ENCODE assay signal across 29 cellular contexts in the genomic region with DNA sequence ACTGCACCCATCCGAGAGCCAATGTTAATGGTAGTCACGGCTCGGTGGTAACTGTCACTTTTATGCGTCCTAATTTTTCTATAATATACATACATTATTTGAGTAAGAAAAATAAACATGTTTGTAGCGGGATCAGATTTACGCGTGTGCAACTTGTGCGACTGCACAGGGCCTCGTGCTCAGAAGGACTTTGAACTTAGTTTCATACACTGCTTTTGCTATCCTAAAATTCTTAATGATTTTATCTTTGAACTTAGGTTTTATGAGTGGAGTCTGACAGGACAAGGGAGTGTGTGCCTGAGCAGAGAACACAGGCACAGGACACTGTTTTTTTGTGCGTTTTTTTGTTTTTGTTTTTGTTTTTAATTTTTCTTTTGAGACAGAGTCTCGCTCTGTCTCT.
"Had no signal": no experiment of that assay in that cellular context is flagged by ENCODE, and none has a peak within 500 bp of the region (broad histone marks: within the 10 kb centered on the region; RNA-seq: fewer than 3 reads in every experiment).

No MANE protein-coding gene starts in this region.

- H3K4me1 ChIP-seq: colonic mucosa, gastrocnemius medialis, lower lobe of right lung, parathyroid adenoma, suprapubic skin, transverse colon, vagina had no signal

- H3K4me2 ChIP-seq: hepatocyte had no signal

- H2AFZ ChIP-seq: hepatocyte, parathyroid adenoma had no signal

- H3K27ac ChIP-seq: colonic mucosa, epithelial cell of prostate, gastrocnemius medialis, hepatocyte, lower lobe of right lung, neutrophil, parathyroid adenoma, suprapubic skin, transverse colon, vagina had no signal

- H3K79me2 ChIP-seq: hepatocyte, parathyroid adenoma had no signal

- H3K27me3 Mint-ChIP-seq: dendritic cell treated with granulocyte-macrophage colony-stimulating factor and Interleukin-4, amounts not matched to agents 40 ng/mL and 50 ng/mL, for 4 days; natural killer cell treated with Interleukin-12 subunit alpha and Interleukin-12 subunit beta and Interleukin-15 and Interleukin-18, amount 100 ng/mL, for 72 hours; stimulated activated naive CD8-positive, alpha-beta T cell treated with anti-CD3 and anti-CD28 coated beads, Interleukin-15, amount 100 ng/mL, for 72 hours had no signal

- H3K4me3 Mint-ChIP-seq: dendritic cell treated with granulocyte-macrophage colony-stimulating factor and Interleukin-4, amounts not matched to agents 40 ng/mL and 50 ng/mL, for 4 days; endodermal cell; natural killer cell treated with Interleukin-12 subunit alpha and Interleukin-12 subunit beta and Interleukin-15 and Interleukin-18, amount 100 ng/mL, for 72 hours; neural crest cell; stimulated activated naive CD8-positive, alpha-beta T cell treated with anti-CD3 and anti-CD28 coated beads, Interleukin-15, amount 100 ng/mL, for 72 hours had no signal

- H3K27me3 ChIP-seq: colonic mucosa, gastrocnemius medialis, hepatocyte, neutrophil, suprapubic skin, transverse colon, vagina had no signal

- DNase-seq: colonic mucosa; effector CD8-positive, alpha-beta T cell; endodermal cell; foreskin fibroblast; gastrocnemius medialis; head of caudate nucleus; left cardiac atrium; left ventricle myocardium superior; lower lobe of right lung; stimulated activated CD4-positive, alpha-beta T cell treated with anti-CD3 and anti-CD28 coated beads, Interleukin-12 subunit alpha, Interleukin-12 subunit beta, amount 100 ng/mL, for 4 hours; stimulated activated CD4-positive, alpha-beta T cell treated with anti-CD3 and anti-CD28 coated beads, Interleukin-1b, Interleukin-23, amount 100 ng/mL, for 48 hours; stimulated activated CD4-positive, alpha-beta T cell treated with anti-CD3 and anti-CD28 coated beads, Interleukin-4, amount 100 ng/mL, for 1 hour; stimulated activated CD8-positive, alpha-beta memory T cell treated with anti-CD3 and anti-CD28 coated beads, Interleukin-4, amount 100 ng/mL, for 48 hours; stimulated activated naive CD4-positive, alpha-beta T cell; stimulated activated naive CD8-positive, alpha-beta T cell treated with anti-CD3 and anti-CD28 coated beads, Interleukin-15, amount 100 ng/mL, for 72 hours; transverse colon had no signal

- ATAC-seq: esophagus mucosa; gastrocnemius medialis; left cardiac atrium; left ventricle myocardium superior; lower lobe of right lung; natural killer cell treated with Interleukin-12 subunit alpha and Interleukin-12 subunit beta and Interleukin-15 and Interleukin-18, amount 100 ng/mL, for 72 hours; sciatic nerve; stimulated activated naive CD8-positive, alpha-beta T cell treated with anti-CD3 and anti-CD28 coated beads, Interleukin-15, amount 100 ng/mL, for 72 hours had no signal

- FAIRE-seq: islet of Langerhans had no signal

- H3K4me1 Mint-ChIP-seq: endodermal cell, neural crest cell had no signal

- H3K27ac Mint-ChIP-seq: dendritic cell treated with granulocyte-macrophage colony-stimulating factor and Interleukin-4, amounts not matched to agents 40 ng/mL and 50 ng/mL, for 4 days; endodermal cell; natural killer cell treated with Interleukin-12 subunit alpha and Interleukin-12 subunit beta and Interleukin-15 and Interleukin-18, amount 100 ng/mL, for 72 hours; progenitor cell of endocrine pancreas had no signal

- H3K36me3 ChIP-seq: colonic mucosa, gastrocnemius medialis, lower lobe of right lung, neutrophil, suprapubic skin, transverse colon, vagina had no signal

- H3K36me3 Mint-ChIP-seq: natural killer cell treated with Interleukin-12 subunit alpha and Interleukin-12 subunit beta and Interleukin-15 and Interleukin-18, amount 100 ng/mL, for 72 hours had no signal

- H3K9me3 ChIP-seq: colonic mucosa, gastrocnemius medialis, lower lobe of right lung, neutrophil, suprapubic skin, transverse colon, vagina had no signal

- H3K4me3 ChIP-seq: colonic mucosa, gastrocnemius medialis, hepatocyte, lower lobe of right lung, suprapubic skin, transverse colon, vagina had no signal

- H3K9me3 Mint-ChIP-seq: dendritic cell treated with granulocyte-macrophage colony-stimulating factor and Interleukin-4, amounts not matched to agents 40 ng/mL and 50 ng/mL, for 4 days; endodermal cell; natural killer cell treated with Interleukin-12 subunit alpha and Interleukin-12 subunit beta and Interleukin-15 and Interleukin-18, amount 100 ng/mL, for 72 hours had no signal

- H3K9ac ChIP-seq: parathyroid adenoma had no signal
